Comparison of ENCODE assay signal across 8 cellular contexts in the genomic region with DNA sequence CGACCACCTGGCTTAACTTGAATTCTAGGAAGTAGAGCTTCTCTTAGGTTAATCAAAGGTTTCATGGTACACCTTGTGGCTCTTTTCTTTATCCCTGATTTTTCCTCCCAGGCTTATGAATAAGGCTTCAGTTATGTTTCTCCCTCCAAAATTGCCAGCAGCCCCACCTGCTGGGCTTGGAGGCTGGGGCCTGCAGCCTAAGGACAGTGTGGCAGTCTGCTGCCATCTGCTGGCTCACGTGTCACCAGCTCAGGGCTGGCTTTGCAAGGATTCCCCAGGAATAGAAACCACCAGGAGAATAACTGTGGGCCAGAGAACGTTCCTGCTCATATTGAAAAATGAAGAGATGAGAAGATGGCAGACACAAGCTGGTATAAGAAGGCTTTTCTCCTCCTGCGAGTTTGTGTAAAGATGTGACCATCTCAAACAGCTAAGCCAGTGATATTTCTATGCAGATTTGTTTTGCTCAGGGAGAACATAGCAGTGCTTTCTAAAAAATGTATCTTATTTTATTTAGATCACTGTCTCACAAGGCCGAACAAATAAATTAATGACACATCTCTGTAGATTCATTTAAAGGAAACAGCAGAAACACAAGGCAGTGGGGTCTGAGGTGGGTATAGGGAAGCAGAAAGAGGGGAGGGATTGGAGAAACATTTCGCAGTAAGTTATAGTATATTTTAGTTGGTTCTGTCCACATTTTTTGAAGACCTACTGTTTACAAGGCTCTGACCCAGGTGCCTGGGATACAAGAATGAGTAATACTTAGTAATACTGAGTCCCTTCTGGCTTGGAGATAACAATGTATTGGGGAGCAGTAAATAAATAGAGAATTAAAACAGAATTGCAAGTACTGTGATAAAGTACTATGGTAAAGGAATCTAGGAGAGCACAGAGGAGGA.
DNase-seq lines count a peak whose midpoint lies in the region; ATAC-seq, FAIRE-seq and TF ChIP-seq lines count a peak whose summit lies in the region.

No MANE protein-coding gene starts in this region.

- TF ChIP-seq CTCF in Calu3 (IDR thresholded peaks at IDR 0.05; ENCODE audit: unreplicated experiment), result peak; percentile 96

- intact Hi-C loops in Calu3 (cut with micrococcal nuclease; ENCODE audit: unreplicated experiment), result loop anchor here (1.0 to 10.0 kb wide), 4 partner anchors 158 to 1008 kb away; no protein-coding TSS in a partner anchor

- ATAC-seq in GM21447 (IDR thresholded peaks at IDR 0.05; ENCODE audit: unreplicated experiment), result peak; percentile 49

- H3K4me3 Mint-ChIP-seq in Calu3 (ENCODE audit: low read depth, unreplicated experiment), result no peak overlapping the region

- H3K27me3 Mint-ChIP-seq in Calu3 (ENCODE audit: unreplicated experiment), result no peaks in the 10 kb centered on the region

- DNase-seq in Calu3 (peak; percentile 86), HuH-7 (ENCODE audit: low spot score) (peak; percentile 64), NOMO-1 treated with DMSO at 0.1 percent for 48 hours (lab: John Stamatoyannopoulos, UW; ENCODE audit: unreplicated experiment) (peak; percentile 68), midbrain (lab: John Stamatoyannopoulos, UW) (peak; percentile 93)
- DNase-seq in activated CD8-positive, alpha-beta memory T cell treated with anti-CD3 and anti-CD28 coated beads for 48 hours (ENCODE audit: low read depth in 2 of 3, low spot score in 2 of 3), result peak; percentile 26 to 56 (median 36)
- peak; percentile 26 for DNase-seq in stimulated activated CD8-positive, alpha-beta memory T cell treated with anti-CD3 and anti-CD28 coated beads, Interleukin-4, amount 100 ng/mL, for 4 hours (ENCODE audit: low read depth in 2 of 2, low spot score in 1 of 2)

- H3K9me3 Mint-ChIP-seq in Calu3 (ENCODE audit: low read depth, unreplicated experiment), result no peaks in the 10 kb centered on the region

- no peaks in the 10 kb centered on the region for H3K36me3 Mint-ChIP-seq in Calu3 (ENCODE audit: insufficient read depth, unreplicated experiment)

- H3K4me1 Mint-ChIP-seq in Calu3 (ENCODE audit: low read depth, unreplicated experiment), result peaks cover 8% of the 10 kb centered on the region

- CTCF ChIA-PET in Calu3 (lab: Charles Lee), result interaction anchor here (0.5 to 4.1 kb wide), 16 partner anchors 8 to 525 kb away, joined by 3 to 26 read pairs (median 6); no protein-coding TSS in a partner anchor

- H3K27ac Mint-ChIP-seq in Calu3 (ENCODE audit: unreplicated experiment), result no peak overlapping the region

- BruUV-seq in Calu3 (replicated peaks; lab: Mats Ljungman, UMichigan), result no TSS peak

- FAIRE-seq in endometrium (lab: Jason Lieb, UNC), result peak; percentile 94

Comparison
In these comparisons a context has a peak if more than half of its experiments do, and no peak if none do; other contexts are left out.
1. Peak in every context shown above with its lines: DNase-seq and ATAC-seq.
2. DNase-seq: peak in every context shown above with its lines; median percentile 93 in midbrain; 86 in Calu3; 68 in NOMO-1 treated with DMSO at 0.1 percent for 48 hours; 64 in HuH-7; 36 in activated CD8-positive, alpha-beta memory T cell treated with anti-CD3 and anti-CD28 coated beads for 48 hours; 26 in stimulated activated CD8-positive, alpha-beta memory T cell treated with anti-CD3 and anti-CD28 coated beads, Interleukin-4, amount 100 ng/mL, for 4 hours.